10 cellular contexts compared by ENCODE assay signal in genomic region chr1:206558794-206559660, GRCh38.
A peak's percentile ranks its signal among the peaks of the same experiment; 100 is the strongest.
DNase-seq lines count a peak whose midpoint lies in the region; TF ChIP-seq lines count a peak whose summit lies in the region.
"Had no signal": no experiment of that assay in that cellular context is flagged by ENCODE, and none has a peak within 500 bp of the region (broad histone marks: within the 10 kb centered on the region; RNA-seq: fewer than 3 reads in every experiment).

No MANE protein-coding gene starts in this region.

- in situ Hi-C loops in HAP-1 (cut with MboI; ENCODE audit: low sequenced_read_pairs) = no loop called here

- no peaks in the 10 kb centered on the region for H3K9me3 ChIP-seq in HAP-1
- H3K9me3 ChIP-seq: ovary had no signal

- peak; percentile 37 for DNase-seq in NOMO-1 treated with DMSO at 0.1 percent for 48 hours (lab: John Stamatoyannopoulos, UW; ENCODE audit: unreplicated experiment)
- no peak for DNase-seq in coronary artery (ENCODE audit: low spot score)
- DNase-seq in DMS53 (lab: John Stamatoyannopoulos, UW) = no peak
- DNase-seq in NCI-H1048 (lab: John Stamatoyannopoulos, UW) = no peak
- no peak for DNase-seq in ecto neural progenitor cell (ENCODE audit: low spot score)
- no peak for DNase-seq in HAP-1 (ENCODE audit: low spot score in 2 of 2)
- DNase-seq: ovary, SHP77 treated with DMSO at 0.1 percent for 48 hours had no signal

- H3K36me3 ChIP-seq in rectal smooth muscle tissue (ENCODE audit: control insufficient read depth, insufficient read depth, low read length) = no peaks in the 10 kb centered on the region
- H3K36me3 ChIP-seq in HAP-1 (replicated peaks) = no peaks in the 10 kb centered on the region
- H3K36me3 ChIP-seq: ovary had no signal

- H3K9ac ChIP-seq in rectal smooth muscle tissue (ENCODE audit: low read length) = no peak overlapping the region

- no peaks in the 10 kb centered on the region for H3K27me3 ChIP-seq in rectal smooth muscle tissue (ENCODE audit: control insufficient read depth, insufficient read depth, low read length)
- H3K27me3 ChIP-seq in HAP-1 (ENCODE audit: low read depth) = no peaks in the 10 kb centered on the region
- H3K27me3 ChIP-seq: ovary had no signal

- no peak for TF ChIP-seq CTCF in coronary artery (IDR thresholded peaks at IDR 0.05)

- H3K4me3 ChIP-seq in GM08714 (ENCODE audit: low read length) (peak overlapping the region; percentile 86), coronary artery (peak overlapping the region; percentile 76), rectal smooth muscle tissue (ENCODE audit: low read length) (peak overlapping the region; percentile 74), HAP-1 (no peak overlapping the region)
- H3K4me3 ChIP-seq: ovary had no signal

- H3K27ac ChIP-seq in coronary artery = peak overlapping the region in 1 of 2 donors; percentile 57
- no peak overlapping the region for H3K27ac ChIP-seq in rectal smooth muscle tissue (ENCODE audit: low read depth, low read length)
- H3K27ac ChIP-seq: ovary had no signal

- H3K4me1 ChIP-seq in rectal smooth muscle tissue (ENCODE audit: control insufficient read depth, insufficient read depth, low read length) = no peaks in the 10 kb centered on the region
- H3K4me1 ChIP-seq in HAP-1 = peaks cover 15% of the 10 kb centered on the region
